ENCODE assay signal across 8 cellular contexts in the genomic region with DNA sequence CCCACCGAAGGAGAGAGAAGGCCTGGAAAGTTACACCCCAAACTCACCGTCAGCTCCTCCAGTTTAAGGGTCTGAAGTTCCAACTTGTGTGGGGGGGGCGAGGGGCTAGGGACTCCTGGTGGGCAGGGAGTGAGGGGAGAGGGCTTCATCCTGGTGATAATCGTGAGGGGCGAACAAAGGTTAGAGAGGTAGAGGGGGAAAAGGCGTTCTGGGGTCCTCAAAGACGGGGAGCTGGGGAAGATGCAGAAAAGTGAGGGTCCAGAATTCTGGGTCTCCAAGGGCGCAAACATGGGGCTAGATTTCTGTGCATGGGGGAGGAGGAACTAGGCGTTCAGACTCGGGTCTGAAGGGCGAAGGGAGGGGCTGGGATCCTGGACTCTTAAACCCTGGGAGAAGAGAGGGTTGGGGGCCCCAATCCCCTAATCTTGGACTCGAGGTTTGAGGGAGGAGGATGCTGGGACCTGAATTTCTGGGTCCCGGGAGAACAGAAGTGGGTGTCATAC. TPM values are rescaled to one million over a fixed set of nuclear protein-coding genes. Genes with fewer than 3 reads are reported as not detected.
A peak's percentile ranks its signal among the peaks of the same experiment; 100 is the strongest.
DNase-seq lines count a peak whose midpoint lies in the region; ATAC-seq, FAIRE-seq and TF ChIP-seq lines count a peak whose summit lies in the region.

No MANE protein-coding gene starts in this region.

- TF ChIP-seq CTCF in Peyer's patch (IDR thresholded peaks at IDR 0.05) (no peak), esophagus muscularis mucosa (IDR thresholded peaks at IDR 0.05) (no peak), pancreas (IDR thresholded peaks at IDR 0.05) (no peak), GM10248 (IDR thresholded peaks at IDR 0.05; ENCODE audit: control extremely low read depth, extremely low read depth, low read depth, missing control alignments) (no peak)

- TF ChIP-seq POLR2A in Peyer's patch (IDR thresholded peaks at IDR 0.05) (peak in 1 of 2 donors; percentile 4), esophagus muscularis mucosa (IDR thresholded peaks at IDR 0.05; ENCODE audit: low read depth) (no peak)

- H3K36me3 ChIP-seq in CD8-positive, alpha-beta memory T cell (ENCODE audit: insufficient read depth, low read length), result no peaks in the 10 kb centered on the region
- no peaks in the 10 kb centered on the region for H3K36me3 ChIP-seq in Peyer's patch
- no peaks in the 10 kb centered on the region for H3K36me3 ChIP-seq in esophagus muscularis mucosa
- no peaks in the 10 kb centered on the region for H3K36me3 ChIP-seq in pancreas

- WGBS in esophagus muscularis mucosa, result 47% methylated on average over 13 of the region's 13 CpGs
- 35 to 40% methylated on average over 13 of the region's 13 CpGs for WGBS in pancreas, 2 donors

- CTCF ChIA-PET in CD8-positive, alpha-beta memory T cell (lab: Charles Lee), result interaction anchor here (0.9 to 2.3 kb wide), 2 partner anchors 24 to 70 kb away, joined by 3 to 9 read pairs; no protein-coding TSS in a partner anchor
- CTCF ChIA-PET in GM10248 (lab: Yijun Ruan, JAX), result interaction anchor here (1.0 to 5.1 kb wide), 7 partner anchors 10 to 278 kb away, joined by 3 to 22 read pairs (median 5); partner anchors contain the start of gene GYS1

- peaks cover 0 to 3% (median 0%) of the 10 kb centered on the region in 5 donors for H3K9me3 Mint-ChIP-seq in CD8-positive, alpha-beta memory T cell

- ATAC-seq in pancreas (no peak), GM19351 (IDR thresholded peaks at IDR 0.05; ENCODE audit: unreplicated experiment) (no peak), HG03097 (IDR thresholded peaks at IDR 0.05; ENCODE audit: low FRiP score, unreplicated experiment) (no peak)

- H3K27ac Mint-ChIP-seq in CD8-positive, alpha-beta memory T cell, result peak overlapping the region in 6 of 8 donors; percentile 51 to 90 (median 79)

- peaks cover 19% of the 10 kb centered on the region for H3K4me1 ChIP-seq in CD8-positive, alpha-beta memory T cell (ENCODE audit: insufficient read depth, low read length)
- peaks cover 0 to 43% (median 14%) of the 10 kb centered on the region in 4 donors for H3K4me1 ChIP-seq in Peyer's patch
- H3K4me1 ChIP-seq in esophagus muscularis mucosa, result peaks cover 53 to 64% (median 62%) of the 10 kb centered on the region in 4 donors
- no peaks in the 10 kb centered on the region for H3K4me1 ChIP-seq in pancreas

- no peaks in the 10 kb centered on the region for H3K27me3 ChIP-seq in CD8-positive, alpha-beta memory T cell (ENCODE audit: insufficient read depth, low read length, poor library complexity, severe bottlenecking)
- H3K27me3 ChIP-seq in Peyer's patch (no peaks in the 10 kb centered on the region), esophagus muscularis mucosa (no peaks in the 10 kb centered on the region), pancreas (no peaks in the 10 kb centered on the region)

- H3K4me1 Mint-ChIP-seq in CD8-positive, alpha-beta memory T cell, result peaks cover 14 to 23% (median 20%) of the 10 kb centered on the region in 3 donors

- DNase-seq in CD8-positive, alpha-beta memory T cell, result no peak
- DNase-seq in Peyer's patch, result peak in 2 of 3 donors; percentile 74 to 76
- DNase-seq in esophagus muscularis mucosa (ENCODE audit: extremely low spot score), result no peak
- DNase-seq in pancreas, result no peak
- DNase-seq in GM10248 (ENCODE audit: extremely low spot score), result no peak
- DNase-seq in NCI-H146 (lab: John Stamatoyannopoulos, UW), result no peak

- peak overlapping the region; percentile 70 for H3K27ac ChIP-seq in CD8-positive, alpha-beta memory T cell (ENCODE audit: low read depth, low read length)
- H3K27ac ChIP-seq in Peyer's patch (peak overlapping the region; percentile 77 to 93 (median 86)), esophagus muscularis mucosa (replicated peaks in 1 of 4) (peak overlapping the region; percentile 88 to 90 (median 88)), pancreas (peak overlapping the region; percentile 43 to 77 (median 55))

- H3K27me3 Mint-ChIP-seq in CD8-positive, alpha-beta memory T cell, result no peaks in the 10 kb centered on the region

- POLR2A ChIA-PET in CD8-positive, alpha-beta memory T cell (lab: Charles Lee), result interaction anchor here (1.2 to 1.7 kb wide), 3 partner anchors 10 to 69 kb away, joined by 3 to 7 read pairs (median 4); partner anchors contain the start of gene CA11
- POLR2A ChIA-PET in GM10248 (lab: Yijun Ruan, JAX), result no interaction called here

- intact Hi-C loops in esophagus muscularis mucosa (cut with DNase I) (loop anchor here (5.0 kb wide), 1 partner anchor 38 kb away; no protein-coding TSS in a partner anchor), pancreas (cut with DNase I) (no loop called here)

- peaks cover 0 to 4% (median 0%) of the 10 kb centered on the region in 3 donors for H3K36me3 Mint-ChIP-seq in CD8-positive, alpha-beta memory T cell

- FAIRE-seq in pancreas (lab: Jason Lieb, UNC), result no peak

- H3K4me3 Mint-ChIP-seq in CD8-positive, alpha-beta memory T cell, result peak overlapping the region; percentile 74 to 91 (median 81)

- H3K9me3 ChIP-seq in CD8-positive, alpha-beta memory T cell (ENCODE audit: low read length), result no peaks in the 10 kb centered on the region
- no peaks in the 10 kb centered on the region for H3K9me3 ChIP-seq in Peyer's patch
- peaks cover 0 to 4% (median 2%) of the 10 kb centered on the region in 4 donors for H3K9me3 ChIP-seq in esophagus muscularis mucosa
- no peaks in the 10 kb centered on the region for H3K9me3 ChIP-seq in pancreas

- no peak for TF ChIP-seq EP300 in esophagus muscularis mucosa (IDR thresholded peaks at IDR 0.05)

- H3K4me3 ChIP-seq in CD8-positive, alpha-beta memory T cell (ENCODE audit: low read length), result peak overlapping the region; percentile 83
- H3K4me3 ChIP-seq in Peyer's patch, result peak overlapping the region; percentile 62 to 72 (median 62)
- peak overlapping the region; percentile 63 to 68 (median 65) for H3K4me3 ChIP-seq in esophagus muscularis mucosa
- peak overlapping the region in 3 of 4 donors; percentile 18 to 63 (median 34) for H3K4me3 ChIP-seq in pancreas

RNA-seq across cellular contexts. Expression of gene MAMSTR, which starts 4.7 kb away (rescaled TPM):
- total RNA-seq in CD8-positive, alpha-beta memory T cell, result under 1 TPM; 0.68 to 0.69 TPM
- polyA plus RNA-seq in CD8-positive, alpha-beta memory T cell, result 0.40 TPM
- total RNA-seq in Peyer's patch (1 to 10 TPM in 1 of 4 donors, under 1 TPM in 1, not detected in 2; 0.70 to 1.1 TPM), esophagus muscularis mucosa (1 to 10 TPM in 3 of 4 donors, under 1 TPM in 1; 0.99 to 2.9 (median 1.8) TPM), pancreas (1 to 10 TPM in 2 of 6 donors, under 1 TPM in 4; 0.51 to 2.6 (median 0.84) TPM)
- polyA plus RNA-seq in pancreas, result 1 to 10 TPM; 1.5 to 2.3 TPM

RNA-seq across cellular contexts. Expression of gene FUT2, which starts 19.0 kb away (rescaled TPM):
- total RNA-seq in CD8-positive, alpha-beta memory T cell, result not detected
- polyA plus RNA-seq in CD8-positive, alpha-beta memory T cell, result 0.33 TPM
- 10 to 100 TPM; 11.6 to 91.6 (median 53.8) TPM for total RNA-seq in Peyer's patch
- not detected for total RNA-seq in esophagus muscularis mucosa
- 10 to 100 TPM in 2 of 6 donors, 1 to 10 TPM in 4; 4.8 to 14.5 (median 8.2) TPM for total RNA-seq in pancreas
- 1 to 10 TPM; 3.7 to 5.4 TPM for polyA plus RNA-seq in pancreas

RNA-seq across cellular contexts. Expression of gene RASIP1, which starts 25.6 kb away (rescaled TPM):
- under 1 TPM; 0.20 to 0.22 TPM for total RNA-seq in CD8-positive, alpha-beta memory T cell
- polyA plus RNA-seq in CD8-positive, alpha-beta memory T cell, result 0.09 TPM
- total RNA-seq in Peyer's patch, result 1 to 10 TPM; 1.8 to 6.6 (median 3.4) TPM
- total RNA-seq in esophagus muscularis mucosa, result 10 to 100 TPM; 15.0 to 27.7 (median 22.8) TPM
- total RNA-seq in pancreas, result 1 to 10 TPM; 5.3 to 9.6 (median 6.5) TPM
- polyA plus RNA-seq in pancreas, result 10 to 100 TPM; 16.2 to 40.9 TPM

RNA-seq across cellular contexts. Expression of gene IZUMO1, which starts 31.9 kb away (rescaled TPM):
- not detected for total RNA-seq in CD8-positive, alpha-beta memory T cell
- not detected for polyA plus RNA-seq in CD8-positive, alpha-beta memory T cell
- total RNA-seq in Peyer's patch (not detected), esophagus muscularis mucosa (not detected), pancreas (1 to 10 TPM in 4 of 6 donors, under 1 TPM in 2; 0.73 to 4.6 (median 1.9) TPM)
- 1 to 10 TPM; 1.9 to 3.8 TPM for polyA plus RNA-seq in pancreas

RNA-seq across cellular contexts. Expression of gene FUT1, which starts 37.6 kb away (rescaled TPM):
- total RNA-seq in CD8-positive, alpha-beta memory T cell, result under 1 TPM; 0.09 TPM
- polyA plus RNA-seq in CD8-positive, alpha-beta memory T cell, result not detected
- total RNA-seq in Peyer's patch, result 1 to 10 TPM in 1 of 4 donors, under 1 TPM in 3; 0.38 to 1.2 (median 0.68) TPM
- 1 to 10 TPM in 3 of 4 donors, under 1 TPM in 1; 0.83 to 2.5 (median 2.1) TPM for total RNA-seq in esophagus muscularis mucosa
- total RNA-seq in pancreas, result 10 to 100 TPM in 4 of 6 donors, 1 to 10 TPM in 2; 6.5 to 29.7 (median 12.6) TPM
- polyA plus RNA-seq in pancreas, result 10 to 100 TPM in 1 of 2 donors, 1 to 10 TPM in 1; 7.7 to 12.7 TPM

Comparison
In these comparisons a context has a peak if more than half of its experiments do, and no peak if none do; other contexts are left out.
1. DNase-seq: peak in Peyer's patch (2 of 3); none in CD8-positive, alpha-beta memory T cell (0 of 5), esophagus muscularis mucosa (single experiment), pancreas (0 of 6), GM10248 (single experiment) and NCI-H146 (single experiment).
2. RNA of gene FUT2, which starts 19.0 kb away (total RNA-seq): 11.6 to 91.6 TPM in Peyer's patch and 4.8 to 14.5 TPM in pancreas; not detected in esophagus muscularis mucosa and not detected in CD8-positive, alpha-beta memory T cell; every median in the first group is over 4 times any median in the second.
3. Peak in every context shown above with its lines, with median percentiles within 50 percentile points of each other: H3K27ac ChIP-seq and H3K4me3 ChIP-seq.